ENCODE assay signal across 28 cellular contexts in the genomic region with DNA sequence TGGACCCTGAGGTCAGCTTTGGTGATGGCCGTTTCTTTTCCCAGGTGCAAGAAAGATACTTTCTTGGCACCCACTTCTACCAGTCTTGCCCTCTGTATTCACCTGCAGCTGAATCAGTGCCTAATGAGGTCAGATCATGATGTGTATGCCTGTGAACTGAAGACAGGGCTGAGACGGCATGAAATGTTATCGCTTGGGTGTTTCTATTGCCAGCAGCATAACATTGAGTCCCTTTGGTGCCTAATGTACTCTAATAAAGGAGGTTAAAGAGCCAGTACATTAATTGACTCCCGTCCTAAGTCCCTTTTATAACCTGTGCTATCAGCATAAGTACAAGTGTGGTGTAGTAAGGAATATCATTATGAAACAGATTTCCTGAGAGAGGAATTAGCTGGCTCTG.
"Had no signal": no experiment of that assay in that cellular context is flagged by ENCODE, and none has a peak within 500 bp of the region (broad histone marks: within the 10 kb centered on the region; RNA-seq: fewer than 3 reads in every experiment).

No MANE protein-coding gene starts in this region.

- H3K27ac ChIP-seq: adrenal gland, breast epithelium, PC-9 had no signal

- H3K9me3 Mint-ChIP-seq: activated CD4-positive, alpha-beta memory T cell treated with anti-CD3 and anti-CD28 coated beads for 36 hours; activated naive CD4-positive, alpha-beta T cell treated with anti-CD3 and anti-CD28 coated beads for 36 hours; activated naive CD8-positive, alpha-beta T cell treated with anti-CD3 and anti-CD28 coated beads, Interleukin-2, amount 10 ng/mL, durations not matched to agents 7 days and 5 days; activated T-helper 17 cell treated with anti-CD3 and anti-CD28 coated beads, Interleukin-2, amount 50 U/mL, for 72 hours had no signal

- ATAC-seq: activated T-helper 17 cell treated with anti-CD3 and anti-CD28 coated beads, Interleukin-2, amount 50 U/mL, for 72 hours; T-helper 17 cell; WTC11 had no signal

- DNase-seq: activated CD4-positive, alpha-beta memory T cell treated with anti-CD3 and anti-CD28 coated beads for 36 hours; activated CD4-positive, alpha-beta T cell treated with anti-CD3 and anti-CD28 coated beads for 48 hours; activated CD4-positive, CD25-positive, alpha-beta regulatory T cell treated with anti-CD3 and anti-CD28 coated beads, Interleukin-2, amount 50 U/mL, for 72 hours; activated CD8-positive, alpha-beta memory T cell treated with anti-CD3 and anti-CD28 coated beads for 24 hours; activated gamma-delta T cell; activated naive CD4-positive, alpha-beta T cell treated with anti-CD3 and anti-CD28 coated beads for 36 hours; activated naive CD8-positive, alpha-beta T cell treated with anti-CD3 and anti-CD28 coated beads, Interleukin-2, amount 10 ng/mL, durations not matched to agents 7 days and 5 days; activated T-cell treated with anti-CD3 and anti-CD28 coated beads, Interleukin-2, amount 50 U/mL, for 48 hours; adrenal gland; aorta; caudate nucleus; Karpas-422; NCI-H1417; NCI-H187; NCI-H2081 treated with DMSO at 0.1 percent for 48 hours; NCI-H2171; NCI-H2227 treated with DMSO at 0.1 percent for 48 hours; NCI-H446 treated with DMSO at 0.1 percent for 48 hours; NCI-H524 treated with DMSO at 0.1 percent for 48 hours; NCI-H82; NK-92 treated with Interleukin-12 subunit alpha and Interleukin-12 subunit beta, amount 100 ng/mL, for 24 hours; PC-9; SHP77 treated with DMSO at 0.1 percent for 48 hours; T-helper 17 cell; T-helper 9 cell had no signal

- H3K4me1 Mint-ChIP-seq: activated naive CD8-positive, alpha-beta T cell treated with anti-CD3 and anti-CD28 coated beads, Interleukin-2, amount 10 ng/mL, durations not matched to agents 7 days and 5 days; activated T-helper 17 cell treated with anti-CD3 and anti-CD28 coated beads, Interleukin-2, amount 50 U/mL, for 72 hours; T-helper 17 cell had no signal

- H3K36me3 Mint-ChIP-seq: activated CD4-positive, alpha-beta memory T cell treated with anti-CD3 and anti-CD28 coated beads for 36 hours; activated naive CD8-positive, alpha-beta T cell treated with anti-CD3 and anti-CD28 coated beads, Interleukin-2, amount 10 ng/mL, durations not matched to agents 7 days and 5 days had no signal

- H3K4me1 ChIP-seq: adrenal gland, breast epithelium had no signal

- H3K27ac Mint-ChIP-seq: activated CD4-positive, alpha-beta memory T cell treated with anti-CD3 and anti-CD28 coated beads for 36 hours; activated naive CD4-positive, alpha-beta T cell treated with anti-CD3 and anti-CD28 coated beads for 36 hours; activated naive CD8-positive, alpha-beta T cell treated with anti-CD3 and anti-CD28 coated beads, Interleukin-2, amount 10 ng/mL, durations not matched to agents 7 days and 5 days; activated T-helper 17 cell treated with anti-CD3 and anti-CD28 coated beads, Interleukin-2, amount 50 U/mL, for 72 hours; T-helper 17 cell; WTC11 had no signal

- H3K4me3 Mint-ChIP-seq: activated CD4-positive, alpha-beta memory T cell treated with anti-CD3 and anti-CD28 coated beads for 36 hours; activated naive CD4-positive, alpha-beta T cell treated with anti-CD3 and anti-CD28 coated beads for 36 hours; activated naive CD8-positive, alpha-beta T cell treated with anti-CD3 and anti-CD28 coated beads, Interleukin-2, amount 10 ng/mL, durations not matched to agents 7 days and 5 days; activated T-helper 17 cell treated with anti-CD3 and anti-CD28 coated beads, Interleukin-2, amount 50 U/mL, for 72 hours; T-helper 17 cell; WTC11 had no signal

- H3K27me3 ChIP-seq: adrenal gland, breast epithelium had no signal
